ENCODE assay signal across 22 cellular contexts in the genomic region with DNA sequence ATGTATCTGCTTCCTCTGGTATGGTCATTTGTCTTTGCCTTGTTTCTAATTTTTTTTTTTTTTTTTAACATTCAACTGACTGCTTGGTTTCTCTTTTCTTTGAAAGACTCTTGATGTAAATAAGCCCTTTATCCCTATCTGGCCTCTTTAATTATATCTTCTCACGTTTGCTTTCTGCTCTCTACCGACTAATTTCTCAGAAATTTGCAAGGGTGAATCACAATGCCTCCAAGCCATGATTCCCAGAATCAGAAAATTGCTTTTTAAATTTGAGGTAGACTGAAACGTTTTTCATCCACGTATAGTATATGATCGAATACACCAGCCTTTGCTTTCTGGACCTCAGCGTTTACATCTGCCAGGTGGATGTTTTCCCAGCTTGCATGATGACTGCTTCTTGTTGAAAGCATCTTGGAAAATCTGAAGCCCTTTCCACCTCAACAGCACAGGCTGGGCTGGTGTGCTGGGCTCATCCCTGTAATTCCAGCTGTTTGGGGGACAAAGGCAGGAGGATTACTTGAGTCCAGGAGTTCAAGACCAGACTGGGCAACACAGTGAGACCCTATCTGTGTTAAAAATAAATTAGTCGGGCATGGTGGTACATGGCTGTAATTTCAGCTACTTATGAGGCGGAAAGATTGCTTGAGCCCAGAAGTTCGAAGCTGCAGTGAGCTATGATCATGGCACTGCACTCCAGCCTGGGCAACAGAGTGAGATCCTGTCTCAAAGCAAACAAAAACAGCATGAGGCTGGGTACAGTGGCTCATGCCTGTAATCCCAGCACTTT. TPM values are rescaled to one million over a fixed set of nuclear protein-coding genes. Genes with fewer than 3 reads are reported as not detected.
DNase-seq lines count a peak whose midpoint lies in the region; ATAC-seq, FAIRE-seq and TF ChIP-seq lines count a peak whose summit lies in the region.
"Had no signal": no experiment of that assay in that cellular context is flagged by ENCODE, and none has a peak within 500 bp of the region (broad histone marks: within the 10 kb centered on the region; RNA-seq: fewer than 3 reads in every experiment).

No MANE protein-coding gene starts in this region.

- no peak for FAIRE-seq in HepG2 (lab: Jason Lieb, UNC)
- no peak for FAIRE-seq in bronchial epithelial cell (lab: Jason Lieb, UNC)
- FAIRE-seq: RCC 7860 had no signal

- CTCF ChIA-PET in HepG2 (lab: Yijun Ruan, JAX; ENCODE audit: low intra/inter-chr PET ratio, low total read pairs): no interaction called here
- CTCF ChIA-PET in CD8-positive, alpha-beta memory T cell (lab: Charles Lee): interaction anchor here (1.8 to 3.2 kb wide), 2 partner anchors 26 to 384 kb away, joined by 3 to 12 read pairs; no protein-coding TSS in a partner anchor

- TF ChIP-seq RAD21 in HepG2 (CRISPR knock-in tag; IDR thresholded peaks at IDR 0.05): no peak

- H3K9me3 Mint-ChIP-seq in CD8-positive, alpha-beta memory T cell: no peaks in the 10 kb centered on the region
- H3K9me3 Mint-ChIP-seq: CD8-positive, alpha-beta T cell; GM23338 had no signal

- H3K27ac Mint-ChIP-seq in CD8-positive, alpha-beta memory T cell: no peak overlapping the region
- H3K27ac Mint-ChIP-seq: B cell; CD8-positive, alpha-beta T cell; GM23338 had no signal

- no peaks in the 10 kb centered on the region for H3K79me2 ChIP-seq in HepG2 (ENCODE audit: insufficient read depth, low read length)

- H3K27ac ChIP-seq in HepG2 (ENCODE audit: extremely low read length, insufficient read depth, low read length) (no peak overlapping the region), right lobe of liver (no peak overlapping the region)
- no peak overlapping the region for H3K27ac ChIP-seq in CD8-positive, alpha-beta memory T cell (ENCODE audit: low read depth, low read length)
- H3K27ac ChIP-seq: 22Rv1, C4-2B, SJCRH30 had no signal

- no peak overlapping the region for H2AFZ ChIP-seq in HepG2 (ENCODE audit: low read length)

- POLR2A ChIA-PET in HepG2 (lab: Yijun Ruan, JAX): no interaction called here
- POLR2A ChIA-PET in CD8-positive, alpha-beta memory T cell (lab: Charles Lee): no interaction called here

- in situ Hi-C loops in HepG2 (cut with HindIII; ENCODE audit: extremely low pct_ligation_motif_present, low pct_unique_long_range_greater_than_20kb): loop anchor here (10.0 to 25.0 kb wide), 4 partner anchors 757 to 1455 kb away; no protein-coding TSS in a partner anchor

- no TSS peak for BruUV-seq in HepG2 (replicated peaks; lab: Mats Ljungman, UMichigan)

- ATAC-seq in HepG2: no peak
- no peak for ATAC-seq in right lobe of liver
- ATAC-seq: CD8-positive, alpha-beta T cell; GM23338 had no signal

- peaks cover 0 to 3% of the 10 kb centered on the region in 2 donors for H3K27me3 Mint-ChIP-seq in CD8-positive, alpha-beta memory T cell

- H3K4me1 Mint-ChIP-seq in CD8-positive, alpha-beta memory T cell: peaks cover 2 to 6% (median 6%) of the 10 kb centered on the region in 3 donors

- 34% methylated on average over 9 of the region's 9 CpGs for WGBS in HepG2 (ENCODE audit: low lambda C conversion rate)
- 56% methylated on average over 9 of the region's 9 CpGs for WGBS in right lobe of liver (ENCODE audit: insufficient coverage, low coverage, low lambda C conversion rate, missing lambda C conversion rate)

- no peak overlapping the region for H3K4me3 ChIP-seq in HepG2 (replicated peaks in 1 of 3; ENCODE audit: insufficient read depth in 1 of 3, low read depth in 2 of 3, low read length in 3 of 3)
- H3K4me3 ChIP-seq in right lobe of liver: no peak overlapping the region
- H3K4me3 ChIP-seq in bronchial epithelial cell (ENCODE audit: low read depth, low read length): no peak overlapping the region
- H3K4me3 ChIP-seq in CD8-positive, alpha-beta memory T cell (ENCODE audit: low read length): no peak overlapping the region
- H3K4me3 ChIP-seq: GM23338, HAP-1, MG63, SJCRH30 had no signal

- peaks cover 29% of the 10 kb centered on the region for H3K4me1 ChIP-seq in HepG2 (ENCODE audit: insufficient read depth, low read length)
- H3K4me1 ChIP-seq in right lobe of liver: no peaks in the 10 kb centered on the region
- peaks cover 3% of the 10 kb centered on the region for H3K4me1 ChIP-seq in CD8-positive, alpha-beta memory T cell (ENCODE audit: insufficient read depth, low read length)
- H3K4me1 ChIP-seq: HAP-1, SJCRH30 had no signal

- H3K9me3 ChIP-seq in HepG2 (ENCODE audit: low read length) (no peaks in the 10 kb centered on the region), right lobe of liver (no peaks in the 10 kb centered on the region)
- H3K9me3 ChIP-seq in CD8-positive, alpha-beta memory T cell (ENCODE audit: low read length): no peaks in the 10 kb centered on the region
- H3K9me3 ChIP-seq: HAP-1, MG63, SJCRH30 had no signal

- TF ChIP-seq POLR2A in HepG2 (IDR thresholded peaks at IDR 0.05; ENCODE audit: insufficient read depth in 1 of 2, low read depth in 2 of 2, low read length in 2 of 2) (no peak), right lobe of liver (IDR thresholded peaks at IDR 0.05) (no peak)

- H4K20me1 ChIP-seq in HepG2 (ENCODE audit: insufficient read depth, low read length): no peaks in the 10 kb centered on the region

- no peak overlapping the region for H3K9ac ChIP-seq in HepG2 (ENCODE audit: insufficient read depth, low read depth, low read length)

- no peak for TF ChIP-seq CTCF in HepG2 (CRISPR knock-in tag; IDR thresholded peaks at IDR 0.05)
- no peak for TF ChIP-seq CTCF in right lobe of liver (IDR thresholded peaks at IDR 0.05)
- no peak for TF ChIP-seq CTCF in bronchial epithelial cell (IDR thresholded peaks at IDR 0.05; ENCODE audit: insufficient read depth, low read length, severe bottlenecking)

- DNase-seq in HepG2 (ENCODE audit: low spot score) (no peak), right lobe of liver (no peak), OCI-M1 (lab: John Stamatoyannopoulos, UW) (peak; percentile 45), bronchial epithelial cell (ENCODE audit: low read depth) (peak; percentile 18), SIG-M5 treated with dmso at 0.1 percent for 504 hours (lab: John Stamatoyannopoulos, UW; ENCODE audit: unreplicated experiment) (no peak), epidermal melanocyte (ENCODE audit: insufficient read length, low spot score) (no peak), anterior cingulate cortex (lab: John Stamatoyannopoulos, UW) (no peak)
- no peak for DNase-seq in CD8-positive, alpha-beta memory T cell
- DNase-seq: CD8-positive, alpha-beta T cell; DND-41; KBM-7; MG63; NCI-H2029; NCI-H446 treated with DMSO at 0.1 percent for 48 hours; NCI-H526; SJCRH30 had no signal

- H3K36me3 ChIP-seq in HepG2 (replicated peaks in 1 of 2; ENCODE audit: control insufficient read depth in 1 of 2, insufficient read depth in 2 of 2, low read length in 2 of 2): no peaks in the 10 kb centered on the region
- no peaks in the 10 kb centered on the region for H3K36me3 ChIP-seq in right lobe of liver
- H3K36me3 ChIP-seq in bronchial epithelial cell (ENCODE audit: control insufficient read depth, insufficient read depth, low read length): no peaks in the 10 kb centered on the region
- H3K36me3 ChIP-seq in CD8-positive, alpha-beta memory T cell (ENCODE audit: insufficient read depth, low read length): no peaks in the 10 kb centered on the region
- H3K36me3 ChIP-seq: HAP-1, MG63, SJCRH30 had no signal

- no peak for TF ChIP-seq EP300 in HepG2 (IDR thresholded peaks at IDR 0.05; ENCODE audit: low read depth in 2 of 2, low read length in 2 of 2)
- TF ChIP-seq EP300 in HepG2 (CRISPR knock-in tag; IDR thresholded peaks at IDR 0.05; ENCODE audit: borderline replicate concordance): no peak

- no peak overlapping the region for H3K4me2 ChIP-seq in HepG2 (ENCODE audit: low read depth, low read length)
- H3K4me2 ChIP-seq: GM23338 had no signal

- intact Hi-C loops in HepG2 (cut with micrococcal nuclease; ENCODE audit: unreplicated experiment): loop anchor here (5.0 to 10.0 kb wide), 4 partner anchors 495 to 1280 kb away; a partner anchor contains a TSS
- intact Hi-C loops in right lobe of liver (cut with DNase I): no loop called here

- no peak overlapping the region for H3K4me3 Mint-ChIP-seq in CD8-positive, alpha-beta memory T cell
- H3K4me3 Mint-ChIP-seq: B cell; CD8-positive, alpha-beta T cell; GM23338 had no signal

- H3K36me3 Mint-ChIP-seq in CD8-positive, alpha-beta memory T cell: no peaks in the 10 kb centered on the region
- H3K36me3 Mint-ChIP-seq: CD8-positive, alpha-beta T cell had no signal

- H3K27me3 ChIP-seq in HepG2 (ENCODE audit: control insufficient read depth in 1 of 2, insufficient read depth in 2 of 2, low read length in 2 of 2) (peaks cover 2 to 5% of the 10 kb centered on the region in 2 experiments; a peak in 1 of 5 replicates), right lobe of liver (no peaks in the 10 kb centered on the region), bronchial epithelial cell (ENCODE audit: control insufficient read depth, insufficient read depth, low read length) (no peaks in the 10 kb centered on the region)
- no peaks in the 10 kb centered on the region for H3K27me3 ChIP-seq in CD8-positive, alpha-beta memory T cell (ENCODE audit: insufficient read depth, low read length, poor library complexity, severe bottlenecking)
- H3K27me3 ChIP-seq: MG63, SJCRH30 had no signal

RNA-seq across cellular contexts. Expression of a gene that starts 35.0 kb away (rescaled TPM):
- total RNA-seq in HepG2 (2016; rRNA removed; fragmentation: Illumina TruSeq; extraction: Trizol): 0.27 and 0.31 TPM in 2 replicates
- 0.35 and 0.40 TPM in 2 replicates for total RNA-seq in HepG2 (2016; cell fraction: cytosol; rRNA removed; fragmentation: Illumina TruSeq; extraction: Trizol; ENCODE audit: low read depth)
- 0.31 and 0.45 TPM in 2 replicates for total RNA-seq in HepG2 (2016; cell fraction: insoluble cytoplasmic fraction; rRNA removed; fragmentation: Illumina TruSeq; extraction: Trizol)
- total RNA-seq in HepG2 (2016; cell fraction: membrane; rRNA removed; fragmentation: Illumina TruSeq; extraction: Trizol): 0.31 and 0.37 TPM in 2 replicates
- 0.34 and 0.59 TPM in 2 replicates for total RNA-seq in HepG2 (2016; cell fraction: nucleus; rRNA removed; fragmentation: Illumina TruSeq; extraction: Trizol)
- polyA plus RNA-seq in HepG2 (2011; rRNA removed): 0.41 and 0.59 TPM in 2 replicates
- 0.32 and 0.50 TPM in 2 replicates for polyA plus RNA-seq in HepG2 (2011; cell fraction: cytosol; rRNA removed)
- 0.72 and 0.85 TPM in 2 replicates for polyA plus RNA-seq in HepG2 (2011; cell fraction: nucleus; rRNA removed)
- polyA plus RNA-seq in HepG2 (2012): 0.47 and 1.5 TPM in 2 replicates
- 0.21 and 0.23 TPM in 2 replicates for polyA plus RNA-seq in HepG2 (2016; cell fraction: cytosol; fragmentation: Illumina TruSeq; extraction: Trizol; ENCODE audit: low read depth)
- polyA plus RNA-seq in HepG2 (2016; cell fraction: insoluble cytoplasmic fraction; fragmentation: Illumina TruSeq; extraction: Trizol; ENCODE audit: low read depth): 0.35 and 0.58 TPM in 2 replicates
- 0.40 and 0.45 TPM in 2 replicates for polyA plus RNA-seq in HepG2 (2016; cell fraction: membrane; fragmentation: Illumina TruSeq; extraction: Trizol; ENCODE audit: low read depth)
- 0.70 and 0.75 TPM in 2 replicates for polyA plus RNA-seq in HepG2 (2016; cell fraction: nucleus; fragmentation: Illumina TruSeq; extraction: Trizol; ENCODE audit: insufficient read depth, low read depth)
- polyA minus RNA-seq in HepG2 (2011; rRNA and poly(A)+ RNA removed; ENCODE audit: low replicate concordance): 0.10 and 0.21 TPM in 2 replicates
- polyA minus RNA-seq in HepG2 (2011; cell fraction: cytosol; rRNA and poly(A)+ RNA removed): not detected in 2 replicates
- polyA minus RNA-seq in HepG2 (2011; cell fraction: nucleus; rRNA and poly(A)+ RNA removed): 0.52 and 1.2 TPM in 2 replicates
- 10 to 100 TPM in 2 of 6 experiments, 1 to 10 TPM in 4; 4.3 to 22.2 (median 7.6) TPM for total RNA-seq in right lobe of liver
- total RNA-seq in bronchial epithelial cell: 5.6 and 6.3 TPM in 2 replicates
- 1 to 10 TPM; 8.3 to 8.8 TPM for total RNA-seq in CD8-positive, alpha-beta memory T cell
- 13.0 TPM for polyA plus RNA-seq in CD8-positive, alpha-beta memory T cell

RNA-seq across cellular contexts. Expression of a gene that starts 42.4 kb away (rescaled TPM):
- total RNA-seq in HepG2 (2016; rRNA removed; fragmentation: Illumina TruSeq; extraction: Trizol) (29.3 and 50.2 TPM in 2 replicates), right lobe of liver (10 to 100 TPM; 45.7 to 67.1 (median 59.1) TPM), bronchial epithelial cell (0.13 and 1.3 TPM in 2 replicates)
- total RNA-seq in HepG2 (2016; cell fraction: cytosol; rRNA removed; fragmentation: Illumina TruSeq; extraction: Trizol; ENCODE audit: low read depth): 5.0 and 5.1 TPM in 2 replicates
- 22.1 and 49.8 TPM in 2 replicates for total RNA-seq in HepG2 (2016; cell fraction: insoluble cytoplasmic fraction; rRNA removed; fragmentation: Illumina TruSeq; extraction: Trizol)
- 10.8 and 12.4 TPM in 2 replicates for total RNA-seq in HepG2 (2016; cell fraction: membrane; rRNA removed; fragmentation: Illumina TruSeq; extraction: Trizol)
- 68.9 and 87.3 TPM in 2 replicates for total RNA-seq in HepG2 (2016; cell fraction: nucleus; rRNA removed; fragmentation: Illumina TruSeq; extraction: Trizol)
- polyA plus RNA-seq in HepG2 (2011; rRNA removed): 56.1 and 77.2 TPM in 2 replicates
- polyA plus RNA-seq in HepG2 (2011; cell fraction: cytosol; rRNA removed): 45.0 and 56.5 TPM in 2 replicates
- polyA plus RNA-seq in HepG2 (2011; cell fraction: nucleus; rRNA removed): 102 and 105 TPM in 2 replicates
- polyA plus RNA-seq in HepG2 (2012): 122 and 152 TPM in 2 replicates
- 2.7 and 3.2 TPM in 2 replicates for polyA plus RNA-seq in HepG2 (2016; cell fraction: cytosol; fragmentation: Illumina TruSeq; extraction: Trizol; ENCODE audit: low read depth)
- polyA plus RNA-seq in HepG2 (2016; cell fraction: insoluble cytoplasmic fraction; fragmentation: Illumina TruSeq; extraction: Trizol; ENCODE audit: low read depth): 25.6 and 37.4 TPM in 2 replicates
- polyA plus RNA-seq in HepG2 (2016; cell fraction: membrane; fragmentation: Illumina TruSeq; extraction: Trizol; ENCODE audit: low read depth): 7.7 and 9.8 TPM in 2 replicates
- 108 and 114 TPM in 2 replicates for polyA plus RNA-seq in HepG2 (2016; cell fraction: nucleus; fragmentation: Illumina TruSeq; extraction: Trizol; ENCODE audit: insufficient read depth, low read depth)
- polyA minus RNA-seq in HepG2 (2011; rRNA and poly(A)+ RNA removed; ENCODE audit: low replicate concordance): 173 TPM in 1 of 2 replicates, not detected in the other
- 109 and 121 TPM in 2 replicates for polyA minus RNA-seq in HepG2 (2011; cell fraction: cytosol; rRNA and poly(A)+ RNA removed)
- polyA minus RNA-seq in HepG2 (2011; cell fraction: nucleus; rRNA and poly(A)+ RNA removed): 60.0 and 68.8 TPM in 2 replicates
- total RNA-seq in CD8-positive, alpha-beta memory T cell: under 1 TPM; 0.09 to 0.15 TPM
- polyA plus RNA-seq in CD8-positive, alpha-beta memory T cell: not detected
- total RNA-seq: B cell; CD8-positive, alpha-beta T cell had no signal

Comparison
In these comparisons a context has a peak if more than half of its experiments do, and no peak if none do; other contexts are left out.
1. DNase-seq: peak in OCI-M1 (single experiment) and bronchial epithelial cell (single experiment); none in HepG2 (single experiment), right lobe of liver (0 of 3), SIG-M5 treated with dmso at 0.1 percent for 504 hours (single experiment), epidermal melanocyte (single experiment), CD8-positive, alpha-beta memory T cell (0 of 5) and anterior cingulate cortex (0 of 58).